ENCODE assay signal across 9 cellular contexts in genomic region chr10:99233680-99234018, GRCh38. TPM values are rescaled to one million over a fixed set of nuclear protein-coding genes. Genes with fewer than 3 reads are reported as not detected.
A peak's percentile ranks its signal among the peaks of the same experiment; 100 is the strongest.
DNase-seq lines count a peak whose midpoint lies in the region; ATAC-seq, FAIRE-seq and TF ChIP-seq lines count a peak whose summit lies in the region.
"Had no signal": no experiment of that assay in that cellular context is flagged by ENCODE, and none has a peak within 500 bp of the region (broad histone marks: within the 10 kb centered on the region; RNA-seq: fewer than 3 reads in every experiment).

No MANE protein-coding gene starts in this region.

- FAIRE-seq in GM12892 (lab: Jason Lieb, UNC) = no peak

- no peak overlapping the region for H3K27ac ChIP-seq in CD8-positive, alpha-beta T cell (ENCODE audit: low read depth, low read length)
- H3K27ac ChIP-seq in neutrophil = no peak overlapping the region

- H3K9me3 Mint-ChIP-seq in CD8-positive, alpha-beta T cell = no peaks in the 10 kb centered on the region
- H3K9me3 Mint-ChIP-seq in endothelial cell (ENCODE audit: unreplicated experiment) = no peaks in the 10 kb centered on the region

- no peak for ATAC-seq in CD8-positive, alpha-beta T cell
- ATAC-seq in HG03342 (IDR thresholded peaks at IDR 0.05; ENCODE audit: unreplicated experiment) (peak; percentile 7), HG02571 (IDR thresholded peaks at IDR 0.05; ENCODE audit: unreplicated experiment) (no peak)

- no peak for TF ChIP-seq POLR2A in GM12892 (IDR thresholded peaks at IDR 0.05; ENCODE audit: low read depth, low read length)

- no peaks in the 10 kb centered on the region for H3K36me3 ChIP-seq in CD8-positive, alpha-beta T cell (ENCODE audit: insufficient read depth, low read length)
- no peaks in the 10 kb centered on the region for H3K36me3 ChIP-seq in neutrophil

- CTCF ChIA-PET in CD8-positive, alpha-beta T cell (lab: Charles Lee) = no interaction called here

- H3K4me1 Mint-ChIP-seq in CD8-positive, alpha-beta T cell (ENCODE audit: low read depth) = peaks cover 27% of the 10 kb centered on the region
- peaks cover 31% of the 10 kb centered on the region for H3K4me1 Mint-ChIP-seq in endothelial cell (ENCODE audit: unreplicated experiment)

- peaks cover 70% of the 10 kb centered on the region for H3K27me3 Mint-ChIP-seq in CD8-positive, alpha-beta T cell (ENCODE audit: low read depth)
- peaks cover 27% of the 10 kb centered on the region for H3K27me3 Mint-ChIP-seq in endothelial cell (ENCODE audit: unreplicated experiment)

- intact Hi-C loops in CD8-positive, alpha-beta T cell (cut with DNase I, micrococcal nuclease) = no loop called here

- peaks cover 10% of the 10 kb centered on the region for H3K4me1 ChIP-seq in CD8-positive, alpha-beta T cell (ENCODE audit: insufficient read depth, low read length)
- H3K4me1 ChIP-seq in neutrophil (ENCODE audit: control insufficient read depth in 1 of 2, insufficient read depth in 1 of 2, low read depth in 1 of 2, low read length in 1 of 2) = peaks cover 10% of the 10 kb centered on the region in 2 experiments

- peak overlapping the region; percentile 69 for H3K4me3 Mint-ChIP-seq in CD8-positive, alpha-beta T cell
- peak overlapping the region; percentile 73 for H3K4me3 Mint-ChIP-seq in endothelial cell (ENCODE audit: unreplicated experiment)

- H3K4me3 ChIP-seq in CD8-positive, alpha-beta T cell (ENCODE audit: low read depth, low read length) = no peak overlapping the region
- H3K4me3 ChIP-seq in neutrophil (ENCODE audit: low read depth in 1 of 2, low read length in 1 of 2) = peak overlapping the region; percentile 29 to 49

- TF ChIP-seq CTCF in CD8-positive, alpha-beta T cell (IDR thresholded peaks at IDR 0.05) = no peak
- TF ChIP-seq CTCF in endothelial cell (IDR thresholded peaks at IDR 0.05; ENCODE audit: unreplicated experiment) = no peak
- TF ChIP-seq CTCF in neutrophil (IDR thresholded peaks at IDR 0.05) = no peak

- POLR2A ChIA-PET in CD8-positive, alpha-beta T cell (lab: Charles Lee) = interaction anchor here (0.6 kb wide), 1 partner anchor 49 kb away, joined by 3 read pairs; no protein-coding TSS in a partner anchor

- no peak for DNase-seq in CD8-positive, alpha-beta T cell
- DNase-seq in endothelial cell (ENCODE audit: low spot score) = peak; percentile 15
- no peak for DNase-seq in dermis blood vessel endothelial cell
- no peak for DNase-seq in NCI-H446 (lab: John Stamatoyannopoulos, UW)
- no peak for DNase-seq in GM12892 (ENCODE audit: insufficient read length)

- no peaks in the 10 kb centered on the region for H3K9me3 ChIP-seq in CD8-positive, alpha-beta T cell (ENCODE audit: low read length)
- no peaks in the 10 kb centered on the region for H3K9me3 ChIP-seq in neutrophil

- no peaks in the 10 kb centered on the region for H3K36me3 Mint-ChIP-seq in CD8-positive, alpha-beta T cell
- H3K36me3 Mint-ChIP-seq in endothelial cell (ENCODE audit: low read depth, unreplicated experiment) = no peaks in the 10 kb centered on the region

- no peak overlapping the region for H3K27ac Mint-ChIP-seq in CD8-positive, alpha-beta T cell
- H3K27ac Mint-ChIP-seq in endothelial cell (ENCODE audit: unreplicated experiment) = no peak overlapping the region

- H3K27me3 ChIP-seq in CD8-positive, alpha-beta T cell (ENCODE audit: insufficient read depth, low read length) = peaks cover 11% of the 10 kb centered on the region
- peaks cover 100% of the 10 kb centered on the region for H3K27me3 ChIP-seq in neutrophil

RNA-seq across cellular contexts. Expression of gene HPSE2, which starts 2.0 kb away (rescaled TPM):
- total RNA-seq in CD8-positive, alpha-beta T cell = not detected
- total RNA-seq in endothelial cell (ENCODE audit: unreplicated experiment) (not detected), dermis blood vessel endothelial cell (0.05 TPM in 1 of 2 replicates, not detected in the other)
- polyA plus RNA-seq in GM12892 (2012; ENCODE audit: missing spikeins) = not detected
- total RNA-seq: activated CD8-positive, alpha-beta memory T cell treated with anti-CD3 and anti-CD28 coated beads for 36 hours had no signal
